In genomic region chr11:61829806-61830205, GRCh38 we compare ENCODE assay signal across 9 cellular contexts. TPM values are rescaled to one million over a fixed set of nuclear protein-coding genes. Genes with fewer than 3 reads are reported as not detected.
DNase-seq lines count a peak whose midpoint lies in the region; TF ChIP-seq lines count a peak whose summit lies in the region.
"Had no signal": no experiment of that assay in that cellular context is flagged by ENCODE, and none has a peak within 500 bp of the region (broad histone marks: within the 10 kb centered on the region; RNA-seq: fewer than 3 reads in every experiment).

No MANE protein-coding gene starts in this region.

- peak overlapping the region; percentile 85 for H3K9ac ChIP-seq in SK-N-MC (ENCODE audit: insufficient read length)

- H3K4me3 Mint-ChIP-seq in progenitor cell of endocrine pancreas (ENCODE audit: low read depth) (peak overlapping the region; percentile 94), Calu3 (ENCODE audit: low read depth, unreplicated experiment) (no peak overlapping the region)

- peaks cover 21% of the 10 kb centered on the region for H3K36me3 ChIP-seq in SK-N-MC (ENCODE audit: insufficient read depth, low read length)
- H3K36me3 ChIP-seq: pancreas had no signal

- peak overlapping the region; percentile 98 for H3K27ac Mint-ChIP-seq in progenitor cell of endocrine pancreas
- no peak overlapping the region for H3K27ac Mint-ChIP-seq in Calu3 (ENCODE audit: unreplicated experiment)

- H3K36me3 Mint-ChIP-seq in progenitor cell of endocrine pancreas (ENCODE audit: insufficient read depth) (peaks cover 8% of the 10 kb centered on the region), Calu3 (ENCODE audit: insufficient read depth, unreplicated experiment) (peaks cover 11% of the 10 kb centered on the region)

- H3K4me1 Mint-ChIP-seq in progenitor cell of endocrine pancreas (ENCODE audit: low read depth): peaks cover 44% of the 10 kb centered on the region
- H3K4me1 Mint-ChIP-seq in Calu3 (ENCODE audit: low read depth, unreplicated experiment): no peaks in the 10 kb centered on the region

- H3K9me3 ChIP-seq in SK-N-MC (ENCODE audit: low read depth, low read length): no peaks in the 10 kb centered on the region
- H3K9me3 ChIP-seq: pancreas had no signal

- H3K4me3 ChIP-seq in GM08714 (ENCODE audit: low read length) (peak overlapping the region; percentile 79), SK-N-MC (peak overlapping the region; percentile 86), fibroblast of mammary gland (ENCODE audit: control insufficient read depth, low read depth, low read length) (peak overlapping the region; percentile 96)

- no TSS peak for BruUV-seq in Calu3 (replicated peaks; lab: Mats Ljungman, UMichigan)

- DNase-seq in SK-N-MC (ENCODE audit: low read depth, low spot score) (no peak), fibroblast of mammary gland (ENCODE audit: low read depth) (no peak), progenitor cell of endocrine pancreas (ENCODE audit: low spot score, unreplicated experiment) (no peak), NCI-H1694 treated with DMSO at 0.1 percent for 48 hours (lab: John Stamatoyannopoulos, UW) (no peak), Calu3 (no peak), NCI-H2227 (lab: John Stamatoyannopoulos, UW; ENCODE audit: unreplicated experiment) (no peak), NCI-H446 treated with DMSO at 0.1 percent for 48 hours (lab: John Stamatoyannopoulos, UW) (no peak)

- intact Hi-C loops in Calu3 (cut with micrococcal nuclease; ENCODE audit: unreplicated experiment): no loop called here

- H3K9me3 Mint-ChIP-seq in progenitor cell of endocrine pancreas (ENCODE audit: low read depth) (no peaks in the 10 kb centered on the region), Calu3 (ENCODE audit: low read depth, unreplicated experiment) (no peaks in the 10 kb centered on the region)

- no peak for TF ChIP-seq CTCF in fibroblast of mammary gland (conservative IDR thresholded peaks at IDR 0.05; ENCODE audit: control insufficient read depth, insufficient read depth, low read depth, low read length)
- TF ChIP-seq CTCF in progenitor cell of endocrine pancreas (IDR thresholded peaks at IDR 0.05; ENCODE audit: unreplicated experiment): no peak
- no peak for TF ChIP-seq CTCF in Calu3 (IDR thresholded peaks at IDR 0.05; ENCODE audit: unreplicated experiment)

- CTCF ChIA-PET in Calu3 (lab: Charles Lee): no interaction called here

- H3K27ac ChIP-seq in SK-N-MC: peak overlapping the region; percentile 99
- H3K27ac ChIP-seq: pancreas had no signal

- no peaks in the 10 kb centered on the region for H3K27me3 Mint-ChIP-seq in progenitor cell of endocrine pancreas
- H3K27me3 Mint-ChIP-seq in Calu3 (ENCODE audit: unreplicated experiment): peaks cover 80% of the 10 kb centered on the region

RNA-seq across cellular contexts. Expression of gene FADS2, which starts 1.7 kb away (rescaled TPM):
- total RNA-seq in progenitor cell of endocrine pancreas (399 and 402 TPM in 2 replicates), Calu3 (2022) (8.5 and 19.2 TPM in 2 replicates)

RNA-seq across cellular contexts. Expression of gene FADS1, which starts 13.0 kb away (rescaled TPM):
- total RNA-seq in progenitor cell of endocrine pancreas: 114 and 121 TPM in 2 replicates
- total RNA-seq in Calu3 (2022): 55.6 and 74.1 TPM in 2 replicates

RNA-seq across cellular contexts. Expression of gene FEN1, which starts 37.1 kb away (rescaled TPM):
- total RNA-seq in progenitor cell of endocrine pancreas: 34.4 and 36.6 TPM in 2 replicates
- 72.4 TPM in 2 replicates for total RNA-seq in Calu3 (2022)

RNA-seq across cellular contexts. Expression of gene TMEM258, which starts 37.4 kb away (rescaled TPM):
- total RNA-seq in progenitor cell of endocrine pancreas (175 and 185 TPM in 2 replicates), Calu3 (2022) (140 and 146 TPM in 2 replicates)

Comparison
In these comparisons a context has a peak if more than half of its experiments do, and no peak if none do; other contexts are left out.
1. RNA of gene FADS2, which starts 1.7 kb away (total RNA-seq): 399 to 402 TPM in progenitor cell of endocrine pancreas; 8.5 to 19.2 TPM in Calu3; every median in the first group is over 10 times any median in the second.
2. Peak in every context shown above with its lines, with median percentiles within 50 percentile points of each other: H3K4me3 ChIP-seq.